8 cellular contexts compared by ENCODE assay signal in the genomic region with DNA sequence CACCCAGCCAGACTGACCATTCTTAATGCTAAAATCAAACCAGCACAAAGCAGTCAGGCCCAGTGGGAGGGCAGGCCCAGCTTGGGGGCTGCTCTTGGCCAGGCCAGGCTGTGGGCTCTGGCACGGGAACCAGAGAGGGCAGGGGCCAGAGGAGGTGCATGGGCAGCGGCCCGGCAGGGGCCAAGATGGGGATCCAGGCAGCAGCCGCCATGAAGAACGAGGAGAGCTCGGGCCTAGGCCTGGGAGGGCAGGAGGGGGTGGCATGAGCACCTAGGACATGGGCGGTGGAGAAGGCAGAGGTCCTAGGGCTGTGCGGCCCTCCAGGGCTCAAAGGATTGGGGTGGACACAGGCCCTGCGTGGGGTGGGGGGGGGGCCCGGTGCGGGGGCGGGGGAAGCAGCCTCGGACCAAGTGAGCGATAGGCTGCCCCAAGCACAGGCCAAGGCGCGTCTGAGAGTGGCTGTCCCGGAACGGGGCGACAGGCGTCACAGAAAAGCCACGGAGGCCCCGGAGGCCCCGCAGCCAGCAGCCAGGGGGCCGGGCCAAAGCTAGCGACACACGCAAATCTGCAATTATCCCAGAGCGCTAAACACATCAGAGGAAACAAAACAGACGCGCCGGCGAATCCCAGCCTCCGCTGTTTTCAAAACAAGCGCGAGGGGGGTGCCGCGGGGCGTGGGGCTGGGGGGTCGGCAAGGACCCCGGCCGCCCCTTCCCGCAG. TPM values are rescaled to one million over a fixed set of nuclear protein-coding genes. Genes with fewer than 3 reads are reported as not detected.
DNase-seq lines count a peak whose midpoint lies in the region; ATAC-seq and TF ChIP-seq lines count a peak whose summit lies in the region.

No MANE protein-coding gene starts in this region.

- peaks cover 81 to 93% (median 88%) of the 10 kb centered on the region in 4 donors for H3K4me1 ChIP-seq in transverse colon

- intact Hi-C loops in dorsolateral prefrontal cortex (cut with DNase I) (no loop called here), transverse colon (cut with DNase I; ENCODE audit: low total_unique reads) (no loop called here)

- WGBS in transverse colon (ENCODE audit: low coverage in 1 of 2), 2 donors: 52% methylated on average over 20 of the region's 41 CpGs; no CpG with 5 or more reads in 1 of the 2 donors

- ATAC-seq in GM18909 (IDR thresholded peaks at IDR 0.05; ENCODE audit: poor library complexity, unreplicated experiment): no peak

- no peak for TF ChIP-seq POLR2A in transverse colon (IDR thresholded peaks at IDR 0.05)

- no peaks in the 10 kb centered on the region for H3K36me3 ChIP-seq in transverse colon

- TF ChIP-seq EP300 in transverse colon (IDR thresholded peaks at IDR 0.05; ENCODE audit: low read depth): no peak

- H3K27me3 ChIP-seq in dorsolateral prefrontal cortex (peaks cover 0 to 3% (median 0%) of the 10 kb centered on the region in 45 donors), transverse colon (no peaks in the 10 kb centered on the region)

- peak overlapping the region; percentile 14 to 67 (median 52) for H3K4me3 ChIP-seq in dorsolateral prefrontal cortex
- H3K4me3 ChIP-seq in transverse colon: peak overlapping the region; percentile 0 to 52 (median 26)

- H3K9me3 ChIP-seq in transverse colon: no peaks in the 10 kb centered on the region

- peak overlapping the region in 49 of 59 donors; percentile 11 to 97 (median 61) for H3K27ac ChIP-seq in dorsolateral prefrontal cortex
- H3K27ac ChIP-seq in transverse colon: peak overlapping the region; percentile 92 to 97 (median 94)

- TF ChIP-seq CTCF in dorsolateral prefrontal cortex (IDR thresholded peaks at IDR 0.05 in 54 of 56, conservative IDR thresholded peaks at IDR 0.05 in 2 of 56; ENCODE audit: low read depth in 1 of 56, partially characterized antibody in 56 of 56): peak in 1 of 56 donors; percentile 6
- TF ChIP-seq CTCF in transverse colon (IDR thresholded peaks at IDR 0.05): no peak

- in situ Hi-C loops in transverse colon (cut with MboI; ENCODE audit: low pct_ligation_motif_present in 1 of 4, low pct_unique_long_range_greater_than_20kb in 1 of 4, low sequenced_read_pairs in 3 of 4): no loop called here

- DNase-seq in NCI-H82 (lab: John Stamatoyannopoulos, UW): peak; percentile 31
- DNase-seq in NCI-H82 treated with DMSO at 0.1 percent for 48 hours (lab: John Stamatoyannopoulos, UW; ENCODE audit: unreplicated experiment): no peak
- no peak for DNase-seq in dorsolateral prefrontal cortex
- peak; percentile 47 to 61 for DNase-seq in lung microvascular endothelial cell (ENCODE audit: low read depth in 2 of 2)
- no peak for DNase-seq in transverse colon
- no peak for DNase-seq in NCI-H345 treated with DMSO at 0.1 percent for 48 hours (lab: John Stamatoyannopoulos, UW; ENCODE audit: unreplicated experiment)
- DNase-seq in SIG-M5 treated with dmso at 0.1 percent for 504 hours (lab: John Stamatoyannopoulos, UW; ENCODE audit: unreplicated experiment): no peak

RNA-seq across cellular contexts. Expression of gene PLXNB2, which starts 8.3 kb away (rescaled TPM):
- total RNA-seq in dorsolateral prefrontal cortex (100 to 1,000 TPM in 7 of 120 experiments, 10 to 100 TPM in 113; 45.2 to 131 (median 74.5) TPM), lung microvascular endothelial cell (47.3 and 55.2 TPM in 2 replicates), transverse colon (100 to 1,000 TPM; 305 to 880 (median 460) TPM)

RNA-seq across cellular contexts. Expression of gene DENND6B, which starts 27.7 kb away (rescaled TPM):
- 10 to 100 TPM; 12.7 to 56.5 (median 38.0) TPM for total RNA-seq in dorsolateral prefrontal cortex
- 0.65 and 1.8 TPM in 2 replicates for total RNA-seq in lung microvascular endothelial cell
- total RNA-seq in transverse colon: 10 to 100 TPM in 2 of 4 donors, 1 to 10 TPM in 2; 3.2 to 22.7 (median 8.3) TPM

RNA-seq across cellular contexts. Expression of gene MAPK11, which starts 28.9 kb away (rescaled TPM):
- total RNA-seq in dorsolateral prefrontal cortex (10 to 100 TPM; 25.8 to 78.7 (median 55.8) TPM), lung microvascular endothelial cell (16.3 and 21.8 TPM in 2 replicates), transverse colon (1 to 10 TPM; 1.6 to 6.4 (median 2.7) TPM)

RNA-seq across cellular contexts. Expression of gene MAPK12, which starts 37.6 kb away (rescaled TPM):
- 10 to 100 TPM; 21.8 to 70.3 (median 34.7) TPM for total RNA-seq in dorsolateral prefrontal cortex
- total RNA-seq in lung microvascular endothelial cell: 37.0 and 53.6 TPM in 2 replicates
- 1 to 10 TPM; 1.1 to 9.4 (median 3.3) TPM for total RNA-seq in transverse colon

RNA-seq across cellular contexts. Expression of gene PPP6R2, which starts 44.0 kb away (rescaled TPM):
- total RNA-seq in dorsolateral prefrontal cortex (100 to 1,000 TPM in 10 of 120 experiments, 10 to 100 TPM in 110; 66.5 to 112 (median 82.2) TPM), lung microvascular endothelial cell (32.9 and 37.7 TPM in 2 replicates), transverse colon (100 to 1,000 TPM in 1 of 4 donors, 10 to 100 TPM in 3; 62.1 to 151 (median 77.8) TPM)

Comparison
In these comparisons a context has a peak if more than half of its experiments do, and no peak if none do; other contexts are left out.
1. DNase-seq: peak in NCI-H82 (single experiment) and lung microvascular endothelial cell (2 of 2); none in NCI-H82 treated with DMSO at 0.1 percent for 48 hours (single experiment), dorsolateral prefrontal cortex (0 of 10), transverse colon (single experiment), NCI-H345 treated with DMSO at 0.1 percent for 48 hours (single experiment) and SIG-M5 treated with dmso at 0.1 percent for 504 hours (single experiment).